12 cellular contexts compared by ENCODE assay signal in the genomic region with DNA sequence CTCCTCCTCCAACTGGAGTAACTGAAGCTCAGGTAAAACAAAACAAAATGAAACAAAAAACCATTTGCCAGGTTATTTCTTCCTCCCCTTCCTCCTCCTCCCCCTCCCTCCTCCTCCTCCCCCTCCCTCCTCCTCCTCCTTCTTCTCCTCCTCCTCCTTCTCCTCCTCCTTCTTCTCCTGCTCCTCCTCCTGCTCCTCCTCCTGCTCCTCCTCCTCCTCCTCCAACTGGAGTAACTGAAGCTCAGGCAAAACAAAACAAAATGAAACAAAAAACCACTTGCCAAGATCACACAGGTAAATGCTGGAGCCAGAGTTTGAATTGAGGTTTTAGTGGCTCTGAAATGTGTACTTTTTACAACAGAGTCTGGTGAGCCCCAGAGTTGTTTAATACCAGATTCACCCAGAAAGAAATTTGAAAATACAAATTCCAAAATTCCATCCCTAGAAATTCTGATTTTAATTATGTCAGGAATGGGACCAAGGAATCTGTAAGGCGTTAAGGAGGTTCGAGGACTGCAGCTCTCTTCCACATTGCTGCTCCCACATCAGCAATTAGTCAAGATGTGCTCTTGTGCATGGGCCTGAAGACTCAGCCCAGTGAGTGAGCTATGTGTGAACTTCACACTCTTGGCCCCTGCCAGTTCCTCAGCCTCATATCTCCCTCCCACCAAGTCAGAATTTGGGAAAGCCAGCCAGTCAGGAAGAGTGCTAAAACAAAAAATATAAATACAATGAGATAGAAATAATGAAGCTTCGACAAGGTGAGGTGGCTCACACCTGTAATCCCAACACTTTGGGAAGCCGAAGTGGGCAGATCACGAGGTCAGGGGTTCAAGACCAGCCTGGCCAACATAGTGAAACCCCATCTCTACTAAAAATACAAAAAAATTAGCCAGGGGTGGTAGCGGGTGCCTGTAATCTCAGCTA. TPM values are rescaled to one million over a fixed set of nuclear protein-coding genes. Genes with fewer than 3 reads are reported as not detected.
DNase-seq lines count a peak whose midpoint lies in the region; ATAC-seq, FAIRE-seq and TF ChIP-seq lines count a peak whose summit lies in the region.
"Had no signal": no experiment of that assay in that cellular context is flagged by ENCODE, and none has a peak within 500 bp of the region (broad histone marks: within the 10 kb centered on the region; RNA-seq: fewer than 3 reads in every experiment).

No MANE protein-coding gene starts in this region.

- peak; percentile 49 for ATAC-seq in GM23338
- peak; percentile 78 for ATAC-seq in PC-3
- ATAC-seq in pancreas = peak in 3 of 4 donors; percentile 25 to 69 (median 41)
- no peak for ATAC-seq in HG03045 (IDR thresholded peaks at IDR 0.05; ENCODE audit: unreplicated experiment)
- ATAC-seq in GM21529 (IDR thresholded peaks at IDR 0.05; ENCODE audit: unreplicated experiment) = no peak
- ATAC-seq: activated CD8-positive, alpha-beta memory T cell treated with anti-CD3 and anti-CD28 coated beads, Interleukin-2, amount 10 ng/mL, durations not matched to agents 7 days and 5 days had no signal

- H3K9ac ChIP-seq in PC-3 (ENCODE audit: low read length) = no peak overlapping the region

- H3K9me2 ChIP-seq in GM23338 (ENCODE audit: insufficient read depth) (peaks cover 10% of the 10 kb centered on the region; the same call in 1 of the 2 replicates), PC-3 (replicated peaks; ENCODE audit: low read length) (no peaks in the 10 kb centered on the region)

- H3K4me3 Mint-ChIP-seq in GM23338 = no peak overlapping the region
- H3K4me3 Mint-ChIP-seq: activated CD8-positive, alpha-beta memory T cell treated with anti-CD3 and anti-CD28 coated beads, Interleukin-2, amount 10 ng/mL, durations not matched to agents 7 days and 5 days had no signal

- DNase-seq in GM23338 (ENCODE audit: low spot score) = peak; percentile 76
- DNase-seq in PC-3 = peak; percentile 55
- DNase-seq in fibroblast of gingiva (ENCODE audit: low read depth) = peak; percentile 47
- DNase-seq in pancreas = peak in 2 of 6 donors; percentile 4 to 22
- DNase-seq in NCI-H774 (lab: John Stamatoyannopoulos, UW) = no peak
- DNase-seq: activated CD8-positive, alpha-beta memory T cell treated with anti-CD3 and anti-CD28 coated beads, Interleukin-2, amount 10 ng/mL, durations not matched to agents 7 days and 5 days; amniotic stem cell; NCI-H526 treated with DMSO at 0.1 percent for 48 hours; stimulated activated CD4-positive, alpha-beta T cell treated with anti-CD3 and anti-CD28 coated beads, Interleukin-4, amount 100 ng/mL, for 1 hour had no signal

- TF ChIP-seq CTCF in GM23338 (conservative IDR thresholded peaks at IDR 0.05; ENCODE audit: low read depth in 2 of 2) = no peak
- no peak for TF ChIP-seq CTCF in PC-3 (conservative IDR thresholded peaks at IDR 0.05; ENCODE audit: low read depth, low read length)
- TF ChIP-seq CTCF in pancreas (IDR thresholded peaks at IDR 0.05) = no peak

- H3K4me1 ChIP-seq in GM23338 (ENCODE audit: insufficient read depth) (peaks cover 37% of the 10 kb centered on the region), PC-3 (ENCODE audit: insufficient read depth, low read length) (peaks cover 10% of the 10 kb centered on the region; the same call in 1 of the 2 replicates), pancreas (no peaks in the 10 kb centered on the region)

- H3K4me2 ChIP-seq in GM23338 = peak overlapping the region; percentile 61
- H3K4me2 ChIP-seq in PC-3 (ENCODE audit: low read length) = peak overlapping the region; percentile 82

- FAIRE-seq in pancreas (lab: Jason Lieb, UNC) = no peak

- H3K27me3 ChIP-seq in GM23338 (ENCODE audit: insufficient read depth) (no peaks in the 10 kb centered on the region), PC-3 (ENCODE audit: low read length) (no peaks in the 10 kb centered on the region), pancreas (no peaks in the 10 kb centered on the region)

- H3K36me3 ChIP-seq in GM23338 (ENCODE audit: insufficient read depth) (no peaks in the 10 kb centered on the region), PC-3 (ENCODE audit: low read depth, low read length) (no peaks in the 10 kb centered on the region), pancreas (no peaks in the 10 kb centered on the region)

- CTCF ChIA-PET in PC-3 (lab: Charles Lee) = interaction anchor here (0.5 to 1.1 kb wide), 7 partner anchors 13 to 399 kb away, joined by 3 to 13 read pairs (median 5); no protein-coding TSS in a partner anchor

- POLR2A ChIA-PET in PC-3 (lab: Charles Lee; ENCODE audit: unreplicated experiment) = interaction anchor here (0.5 kb wide), 1 partner anchor 35 kb away, joined by 7 read pairs; no protein-coding TSS in a partner anchor

- H4K20me1 ChIP-seq in GM23338 (replicated peaks; ENCODE audit: insufficient read depth) (no peaks in the 10 kb centered on the region), PC-3 (ENCODE audit: low read length) (no peaks in the 10 kb centered on the region)

- H2AFZ ChIP-seq in GM23338 (no peak overlapping the region), PC-3 (ENCODE audit: low read length) (peak overlapping the region; percentile 87)

- H3K27ac ChIP-seq in GM23338 (ENCODE audit: low read depth) (peak overlapping the region; percentile 99), PC-3 (ENCODE audit: low read length) (no peak overlapping the region), pancreas (no peak overlapping the region)
- H3K27ac ChIP-seq: SK-N-MC had no signal

- peaks cover 11% of the 10 kb centered on the region for H3K9me3 Mint-ChIP-seq in GM23338

- H3K4me1 Mint-ChIP-seq in GM23338 = peaks cover 25% of the 10 kb centered on the region
- H3K4me1 Mint-ChIP-seq: activated CD8-positive, alpha-beta memory T cell treated with anti-CD3 and anti-CD28 coated beads, Interleukin-2, amount 10 ng/mL, durations not matched to agents 7 days and 5 days had no signal

- H3F3A ChIP-seq in GM23338 (replicated peaks; ENCODE audit: low read depth) = peaks cover 11% of the 10 kb centered on the region
- no peaks in the 10 kb centered on the region for H3F3A ChIP-seq in PC-3 (ENCODE audit: low read length, unreplicated experiment)

- no TSS peak for BruUV-seq in PC-3 (replicated peaks; lab: Mats Ljungman, UMichigan)

- H3K79me2 ChIP-seq in GM23338 (replicated peaks; ENCODE audit: insufficient read depth) (no peaks in the 10 kb centered on the region), PC-3 (ENCODE audit: low read length) (no peaks in the 10 kb centered on the region)

- H3K36me3 Mint-ChIP-seq in GM23338 (ENCODE audit: low read depth) = peaks cover 14% of the 10 kb centered on the region; the same call in 2 of the 3 replicates
- H3K36me3 Mint-ChIP-seq: activated CD8-positive, alpha-beta memory T cell treated with anti-CD3 and anti-CD28 coated beads, Interleukin-2, amount 10 ng/mL, durations not matched to agents 7 days and 5 days had no signal

- H3K9me3 ChIP-seq in PC-3 (ENCODE audit: low read length) (no peaks in the 10 kb centered on the region), pancreas (no peaks in the 10 kb centered on the region)

- intact Hi-C loops in PC-3 (cut with micrococcal nuclease) = no loop called here
- intact Hi-C loops in pancreas (cut with DNase I) = no loop called here

- peaks cover 2% of the 10 kb centered on the region for H3K27me3 Mint-ChIP-seq in GM23338 (ENCODE audit: insufficient read depth, low read depth, poor library complexity)

- peak overlapping the region; percentile 91 for H3K27ac Mint-ChIP-seq in GM23338
- H3K27ac Mint-ChIP-seq: activated CD8-positive, alpha-beta memory T cell treated with anti-CD3 and anti-CD28 coated beads, Interleukin-2, amount 10 ng/mL, durations not matched to agents 7 days and 5 days had no signal

- H3K4me3 ChIP-seq in GM23338 = peak overlapping the region; percentile 25; the same call in 1 of the 2 replicates
- peak overlapping the region; percentile 62 for H3K4me3 ChIP-seq in PC-3 (ENCODE audit: low read length)
- H3K4me3 ChIP-seq in pancreas = no peak overlapping the region
- H3K4me3 ChIP-seq: SK-N-MC had no signal

- 81 to 89% methylated on average over 6 of the region's 6 CpGs for WGBS in pancreas, 2 donors

TF ChIP-seq in GM23338, 12 proteins besides CTCF, POLR2A, EP300 and RAD21 (continues in another document):
- TF ChIP-seq STAT1 (IDR thresholded peaks at IDR 0.05; ENCODE audit: unreplicated experiment) (no peak), CREB1 (CRISPR knock-in tag; IDR thresholded peaks at IDR 0.05; ENCODE audit: low read depth) (no peak), ETS1 (IDR thresholded peaks at IDR 0.05) (no peak), ZNF114 (CRISPR knock-in tag; IDR thresholded peaks at IDR 0.05) (no peak)

RNA-seq across cellular contexts. Expression of gene ZNF770, which starts 31.6 kb away (rescaled TPM):
- 130 and 140 TPM in 2 replicates for total RNA-seq in GM23338 (2014; rRNA removed; shearing (Covaris generic))
- polyA plus RNA-seq in GM23338 (2016; fragmentation: Nextera tagmentation; extraction: Ambion mirVana) = 481 and 565 TPM in 2 replicates
- total RNA-seq in PC-3 (2014; rRNA removed) = 26.9 and 27.5 TPM in 2 replicates
- total RNA-seq in pancreas = 10 to 100 TPM in 5 of 6 donors, 1 to 10 TPM in 1; 8.4 to 22.6 (median 17.0) TPM
- polyA plus RNA-seq in pancreas = 1 to 10 TPM; 4.8 to 7.1 TPM

RNA-seq across cellular contexts. Expression of gene AQR, which starts 50.1 kb away (rescaled TPM):
- 57.2 and 67.3 TPM in 2 replicates for total RNA-seq in GM23338 (2014; rRNA removed; shearing (Covaris generic))
- polyA plus RNA-seq in GM23338 (2016; fragmentation: Nextera tagmentation; extraction: Ambion mirVana) (39.1 and 42.3 TPM in 2 replicates), pancreas (1 to 10 TPM; 4.9 to 7.8 TPM)
- total RNA-seq in PC-3 (2014; rRNA removed) (26.1 and 34.2 TPM in 2 replicates), pancreas (10 to 100 TPM in 3 of 6 donors, 1 to 10 TPM in 3; 7.8 to 15.7 (median 10.1) TPM)

Comparison
In these comparisons a context has a peak if more than half of its experiments do, and no peak if none do; other contexts are left out.
1. ATAC-seq: peak in GM23338 (single experiment), PC-3 (single experiment) and pancreas (3 of 4); none in HG03045 (single experiment) and GM21529 (single experiment).
2. H3K4me3 ChIP-seq: peak in GM23338 (single experiment) and PC-3 (single experiment); none in pancreas (0 of 4).